Comparison of ENCODE assay signal across 15 cellular contexts in the genomic region with DNA sequence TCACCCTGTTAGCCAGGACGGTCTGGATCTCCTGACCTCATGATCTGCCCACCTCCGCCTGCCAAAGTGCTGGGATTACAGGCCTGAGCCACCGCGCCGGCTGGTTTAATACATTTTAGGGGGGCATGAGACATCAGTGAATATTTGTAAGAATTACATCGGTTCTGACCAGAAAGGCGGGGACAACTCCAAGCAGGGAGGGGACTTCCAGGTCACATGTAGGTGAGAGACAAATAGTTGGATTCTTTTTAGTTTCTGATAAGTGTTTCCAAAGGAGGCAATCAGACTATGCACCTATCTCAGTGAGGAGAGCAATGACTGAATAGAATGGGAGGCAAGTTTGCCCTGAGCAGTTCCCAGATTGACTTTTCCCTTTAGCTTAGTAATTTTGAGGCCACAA. TPM values are rescaled to one million over a fixed set of nuclear protein-coding genes. Genes with fewer than 3 reads are reported as not detected.
DNase-seq lines count a peak whose midpoint lies in the region; ATAC-seq and TF ChIP-seq lines count a peak whose summit lies in the region.
"Had no signal": no experiment of that assay in that cellular context is flagged by ENCODE, and none has a peak within 500 bp of the region (broad histone marks: within the 10 kb centered on the region; RNA-seq: fewer than 3 reads in every experiment).

No MANE protein-coding gene starts in this region.

- H3K27ac Mint-ChIP-seq in activated naive CD4-positive, alpha-beta T cell treated with anti-CD3 and anti-CD28 coated beads, Interleukin-2, amount 50 U/mL, for 24 hours = no peak overlapping the region
- peak overlapping the region in 1 of 2 donors; percentile 32 for H3K27ac Mint-ChIP-seq in activated naive CD4-positive, alpha-beta T cell treated with anti-CD3 and anti-CD28 coated beads, Interleukin-2, amount 50 U/mL, for 72 hours
- no peak overlapping the region for H3K27ac Mint-ChIP-seq in stimulated activated naive CD8-positive, alpha-beta T cell treated with anti-CD3 and anti-CD28 coated beads, Interleukin-15, amount 100 ng/mL, for 72 hours

- no peak for TF ChIP-seq CTCF in PC-9 (conservative IDR thresholded peaks at IDR 0.05)

- H3K4me2 ChIP-seq in PC-9 = peak overlapping the region; percentile 94

- no peaks in the 10 kb centered on the region for H3K9me3 Mint-ChIP-seq in activated naive CD4-positive, alpha-beta T cell treated with anti-CD3 and anti-CD28 coated beads, Interleukin-2, amount 50 U/mL, for 24 hours
- H3K9me3 Mint-ChIP-seq in activated naive CD4-positive, alpha-beta T cell treated with anti-CD3 and anti-CD28 coated beads, Interleukin-2, amount 50 U/mL, for 72 hours = no peaks in the 10 kb centered on the region
- H3K9me3 Mint-ChIP-seq in stimulated activated naive CD8-positive, alpha-beta T cell treated with anti-CD3 and anti-CD28 coated beads, Interleukin-15, amount 100 ng/mL, for 72 hours = no peaks in the 10 kb centered on the region

- H3K4me1 ChIP-seq in PC-9 (replicated peaks; ENCODE audit: insufficient read depth) = peaks cover 30% of the 10 kb centered on the region

- no peak for DNase-seq in activated naive CD4-positive, alpha-beta T cell treated with anti-CD3 and anti-CD28 coated beads, Interleukin-2, amount 50 U/mL, for 72 hours (ENCODE audit: low spot score in 2 of 2)
- DNase-seq in PC-9 (no peak), epithelial cell of prostate (ENCODE audit: low read depth, low spot score) (no peak), NCI-H1694 treated with DMSO at 0.1 percent for 48 hours (lab: John Stamatoyannopoulos, UW) (no peak), HCEC 1CT (no peak)
- no peak for DNase-seq in stimulated activated naive CD8-positive, alpha-beta T cell treated with anti-CD3 and anti-CD28 coated beads, Interleukin-15, amount 100 ng/mL, for 72 hours
- DNase-seq: activated CD4-positive, alpha-beta T cell treated with anti-CD3 and anti-CD28 coated beads for 4 hours; amygdala; foreskin melanocyte; kidney glomerular epithelial cell; NCI-H1694; NCI-H82; spleen had no signal

- peak overlapping the region; percentile 48 for H2AFZ ChIP-seq in PC-9

- H3F3A ChIP-seq in PC-9 (ENCODE audit: insufficient read depth, low read depth) = peaks cover 4% of the 10 kb centered on the region; the same call in 1 of the 2 replicates

- H3K4me3 Mint-ChIP-seq in activated naive CD4-positive, alpha-beta T cell treated with anti-CD3 and anti-CD28 coated beads, Interleukin-2, amount 50 U/mL, for 24 hours = peak overlapping the region; percentile 99
- H3K4me3 Mint-ChIP-seq in stimulated activated naive CD8-positive, alpha-beta T cell treated with anti-CD3 and anti-CD28 coated beads, Interleukin-15, amount 100 ng/mL, for 72 hours = peak overlapping the region; percentile 34 to 55

- peaks cover 15% of the 10 kb centered on the region for H3K36me3 ChIP-seq in PC-9 (ENCODE audit: low read depth)

- no peaks in the 10 kb centered on the region for H3K27me3 Mint-ChIP-seq in activated naive CD4-positive, alpha-beta T cell treated with anti-CD3 and anti-CD28 coated beads, Interleukin-2, amount 50 U/mL, for 24 hours
- no peaks in the 10 kb centered on the region for H3K27me3 Mint-ChIP-seq in stimulated activated naive CD8-positive, alpha-beta T cell treated with anti-CD3 and anti-CD28 coated beads, Interleukin-15, amount 100 ng/mL, for 72 hours

- CTCF ChIA-PET in PC-9 (lab: Charles Lee) = no interaction called here

- peaks cover 14% of the 10 kb centered on the region for H3K36me3 Mint-ChIP-seq in activated naive CD4-positive, alpha-beta T cell treated with anti-CD3 and anti-CD28 coated beads, Interleukin-2, amount 50 U/mL, for 24 hours
- peaks cover 36 to 42% of the 10 kb centered on the region in 2 donors for H3K36me3 Mint-ChIP-seq in activated naive CD4-positive, alpha-beta T cell treated with anti-CD3 and anti-CD28 coated beads, Interleukin-2, amount 50 U/mL, for 72 hours

- intact Hi-C loops in PC-9 (cut with micrococcal nuclease; ENCODE audit: unreplicated experiment) = loop anchor here (5.0 kb wide), 1 partner anchor 136 kb away; a partner anchor contains a TSS

- POLR2A ChIA-PET in PC-9 (lab: Charles Lee; ENCODE audit: unreplicated experiment) = no interaction called here

- no peaks in the 10 kb centered on the region for H3K9me3 ChIP-seq in PC-9 (ENCODE audit: insufficient read depth, low read depth)
- H3K9me3 ChIP-seq: spleen had no signal

- no peaks in the 10 kb centered on the region; the same call in 1 of the 2 replicates for H4K20me1 ChIP-seq in PC-9 (ENCODE audit: insufficient read depth)

- H3K9me2 ChIP-seq in PC-9 (ENCODE audit: insufficient read depth) = no peaks in the 10 kb centered on the region

- peak overlapping the region; percentile 82; the same call in 1 of the 2 replicates for H3K4me3 ChIP-seq in PC-9

- no peak for ATAC-seq in activated naive CD4-positive, alpha-beta T cell treated with anti-CD3 and anti-CD28 coated beads, Interleukin-2, amount 50 U/mL, for 72 hours
- no peak for ATAC-seq in stimulated activated naive CD8-positive, alpha-beta T cell treated with anti-CD3 and anti-CD28 coated beads, Interleukin-15, amount 100 ng/mL, for 72 hours
- ATAC-seq in HG02588 (IDR thresholded peaks at IDR 0.05; ENCODE audit: unreplicated experiment) = no peak

- H3K27ac ChIP-seq in PC-9 (peak overlapping the region; percentile 56; the same call in 1 of the 2 replicates), epithelial cell of prostate (peak overlapping the region; percentile 61)

- peaks cover 65% of the 10 kb centered on the region for H3K4me1 Mint-ChIP-seq in activated naive CD4-positive, alpha-beta T cell treated with anti-CD3 and anti-CD28 coated beads, Interleukin-2, amount 50 U/mL, for 24 hours
- H3K4me1 Mint-ChIP-seq in stimulated activated naive CD8-positive, alpha-beta T cell treated with anti-CD3 and anti-CD28 coated beads, Interleukin-15, amount 100 ng/mL, for 72 hours = peaks cover 76% of the 10 kb centered on the region

- H3K79me2 ChIP-seq in PC-9 (ENCODE audit: low read depth) = peaks cover 48% of the 10 kb centered on the region

- H3K27me3 ChIP-seq in PC-9 (ENCODE audit: insufficient read depth, low read depth) = no peaks in the 10 kb centered on the region
- H3K27me3 ChIP-seq: spleen had no signal

- TSS peak; percentile 9 for BruUV-seq in PC-9 (replicated peaks; lab: Mats Ljungman, UMichigan)

RNA-seq across cellular contexts. Expression of a gene that starts 3.7 kb away (rescaled TPM):
- 1 to 10 TPM; 6.2 to 7.1 TPM for total RNA-seq in activated naive CD4-positive, alpha-beta T cell treated with anti-CD3 and anti-CD28 coated beads, Interleukin-2, amount 50 U/mL, for 72 hours
- 14.3 and 15.1 TPM in 2 replicates for total RNA-seq in PC-9 (2021)

RNA-seq across cellular contexts. Expression of a gene that starts 11.7 kb away (rescaled TPM):
- 10 to 100 TPM in 1 of 2 donors, 1 to 10 TPM in 1; 9.2 to 20.9 TPM for total RNA-seq in activated naive CD4-positive, alpha-beta T cell treated with anti-CD3 and anti-CD28 coated beads, Interleukin-2, amount 50 U/mL, for 72 hours
- total RNA-seq in PC-9 (2021) = 21.2 and 25.2 TPM in 2 replicates

RNA-seq across cellular contexts. Expression of a gene that starts 31.3 kb away (rescaled TPM):
- 10 to 100 TPM; 28.7 to 36.6 TPM for total RNA-seq in activated naive CD4-positive, alpha-beta T cell treated with anti-CD3 and anti-CD28 coated beads, Interleukin-2, amount 50 U/mL, for 72 hours
- 62.2 and 68.0 TPM in 2 replicates for total RNA-seq in PC-9 (2021)

RNA-seq across cellular contexts. Expression of a gene that starts 48.9 kb away (rescaled TPM):
- 10 to 100 TPM; 16.1 to 21.3 TPM for total RNA-seq in activated naive CD4-positive, alpha-beta T cell treated with anti-CD3 and anti-CD28 coated beads, Interleukin-2, amount 50 U/mL, for 72 hours
- total RNA-seq in PC-9 (2021) = 19.0 and 21.3 TPM in 2 replicates
